18 cellular contexts compared by ENCODE assay signal in genomic region chr21:37659874-37660273, GRCh38.
DNase-seq lines count a peak whose midpoint lies in the region; ATAC-seq and TF ChIP-seq lines count a peak whose summit lies in the region.
"Had no signal": no experiment of that assay in that cellular context is flagged by ENCODE, and none has a peak within 500 bp of the region (broad histone marks: within the 10 kb centered on the region; RNA-seq: fewer than 3 reads in every experiment).

No MANE protein-coding gene starts in this region.

- H2BK12ac ChIP-seq in mesenchymal stem cell (ENCODE audit: low read length in 2 of 2) = peak overlapping the region in 1 of 2 experiments; percentile 45

- H3K36me3 Mint-ChIP-seq in MCF 10A (ENCODE audit: insufficient read depth, unreplicated experiment) = no peaks in the 10 kb centered on the region
- H3K36me3 Mint-ChIP-seq: CD4-positive, alpha-beta memory T cell had no signal

- TF ChIP-seq CTCF in MCF 10A (IDR thresholded peaks at IDR 0.05; ENCODE audit: unreplicated experiment) (no peak), mammary epithelial cell (conservative IDR thresholded peaks at IDR 0.05 in 1 of 2, IDR thresholded peaks at IDR 0.05 in 1 of 2; ENCODE audit: extremely low read depth in 1 of 2, insufficient read depth in 1 of 2, low read depth in 1 of 2, low read length in 2 of 2) (no peak), esophagus muscularis mucosa (IDR thresholded peaks at IDR 0.05) (no peak), foreskin fibroblast (IDR thresholded peaks at IDR 0.05; ENCODE audit: low read depth, low read length) (no peak)

- peak overlapping the region; percentile 75 for H3K27ac Mint-ChIP-seq in MCF 10A (ENCODE audit: low read depth, unreplicated experiment)

- H3K4me2 ChIP-seq in mammary epithelial cell (ENCODE audit: insufficient read depth, low read depth, low read length) = no peak overlapping the region
- no peak overlapping the region for H3K4me2 ChIP-seq in mesenchymal stem cell (ENCODE audit: low read length, poor library complexity, severe bottlenecking)

- no peak overlapping the region for H2BK15ac ChIP-seq in mesenchymal stem cell (ENCODE audit: low read depth, poor library complexity, severe bottlenecking)

- no peak overlapping the region for H3K4me3 Mint-ChIP-seq in MCF 10A (ENCODE audit: unreplicated experiment)
- H3K4me3 Mint-ChIP-seq: CD4-positive, alpha-beta memory T cell had no signal

- H3K4ac ChIP-seq in mesenchymal stem cell (ENCODE audit: low read depth in 1 of 2, low read length in 2 of 2) = no peak overlapping the region

- WGBS in mammary epithelial cell (ENCODE audit: low coverage, missing lambda C conversion rate) = 22% methylated on average over 1 of the region's 1 CpG
- 82% methylated on average over 1 of the region's 1 CpG for WGBS in esophagus muscularis mucosa
- 90% methylated on average over 1 of the region's 1 CpG for WGBS in mesenchymal stem cell

- no peak for ATAC-seq in HG03025 (IDR thresholded peaks at IDR 0.05; ENCODE audit: low FRiP score, unreplicated experiment)
- no peak for ATAC-seq in GM21367 (IDR thresholded peaks at IDR 0.05; ENCODE audit: unreplicated experiment)

- no peak overlapping the region for H3K18ac ChIP-seq in mesenchymal stem cell (ENCODE audit: low read depth in 1 of 2, low read length in 2 of 2)

- no peak for TF ChIP-seq EP300 in esophagus muscularis mucosa (IDR thresholded peaks at IDR 0.05)

- H2AFZ ChIP-seq in mammary epithelial cell (ENCODE audit: low read depth, low read length) = no peak overlapping the region
- no peak overlapping the region for H2AFZ ChIP-seq in mesenchymal stem cell (ENCODE audit: low read depth, low read length)

- no peaks in the 10 kb centered on the region for H3K79me2 ChIP-seq in mammary epithelial cell (ENCODE audit: insufficient read depth, low read length)

- no peaks in the 10 kb centered on the region for H3K9me3 ChIP-seq in mammary epithelial cell (replicated peaks; ENCODE audit: insufficient read depth, low read length)
- H3K9me3 ChIP-seq in esophagus muscularis mucosa = peaks cover 0 to 4% (median 0%) of the 10 kb centered on the region in 4 donors
- no peaks in the 10 kb centered on the region for H3K9me3 ChIP-seq in mesenchymal stem cell (ENCODE audit: control insufficient read depth, low read length)
- H3K9me3 ChIP-seq: BE2C, HAP-1 had no signal

- DNase-seq in MCF 10A (ENCODE audit: unreplicated experiment) (no peak), mammary epithelial cell (no peak), esophagus muscularis mucosa (ENCODE audit: extremely low spot score) (no peak), mesenchymal stem cell (no peak), foreskin fibroblast (no peak), NCI-H69 (lab: John Stamatoyannopoulos, UW) (no peak)
- DNase-seq: BE2C; CD4-positive, alpha-beta memory T cell; NCI-H1436; NCI-H2081; NCI-H510A treated with DMSO at 0.1 percent for 48 hours; Right ventricle myocardium superior had no signal

- H3K23ac ChIP-seq in mesenchymal stem cell (ENCODE audit: low read length in 2 of 2) = no peak overlapping the region

- H3K36me3 ChIP-seq in mammary epithelial cell (ENCODE audit: insufficient read depth, low read length) = no peaks in the 10 kb centered on the region
- no peaks in the 10 kb centered on the region for H3K36me3 ChIP-seq in esophagus muscularis mucosa
- peaks cover 0 to 9% of the 10 kb centered on the region in 2 experiments for H3K36me3 ChIP-seq in mesenchymal stem cell (ENCODE audit: control insufficient read depth in 1 of 2, insufficient read depth in 2 of 2, low read depth in 1 of 2, low read length in 2 of 2)
- H3K36me3 ChIP-seq: BE2C, HAP-1 had no signal

- no peak overlapping the region for H4K91ac ChIP-seq in mesenchymal stem cell (ENCODE audit: low read length)

- H3K4me1 Mint-ChIP-seq in MCF 10A (ENCODE audit: insufficient read depth, unreplicated experiment) = peaks cover 29% of the 10 kb centered on the region

- no peaks in the 10 kb centered on the region for H3K9me3 Mint-ChIP-seq in MCF 10A (ENCODE audit: unreplicated experiment)
- H3K9me3 Mint-ChIP-seq: CD4-positive, alpha-beta memory T cell had no signal

- H3K27ac ChIP-seq in mammary epithelial cell (ENCODE audit: insufficient read depth, low read depth, low read length) = no peak overlapping the region
- peak overlapping the region; percentile 78 to 89 (median 86) for H3K27ac ChIP-seq in esophagus muscularis mucosa (replicated peaks in 1 of 4)
- H3K27ac ChIP-seq in mesenchymal stem cell (ENCODE audit: low read length, poor library complexity, severe bottlenecking) = no peak overlapping the region
- H3K27ac ChIP-seq: 22Rv1, HL-60, SK-N-MC had no signal

- H2BK5ac ChIP-seq in mesenchymal stem cell (ENCODE audit: low read depth, low read length, poor library complexity, severe bottlenecking) = no peak overlapping the region

- in situ Hi-C loops in mammary epithelial cell (cut with MboI; ENCODE audit: low sequenced_read_pairs in 2 of 2) = no loop called here

- H3K4me1 ChIP-seq in mammary epithelial cell (ENCODE audit: insufficient read depth, low read length) = peaks cover 23% of the 10 kb centered on the region
- H3K4me1 ChIP-seq in esophagus muscularis mucosa = peaks cover 25 to 39% (median 34%) of the 10 kb centered on the region in 4 donors
- peaks cover 11% of the 10 kb centered on the region for H3K4me1 ChIP-seq in mesenchymal stem cell (ENCODE audit: control insufficient read depth, insufficient read depth, low read depth, low read length)
- H3K4me1 ChIP-seq: BE2C, HAP-1 had no signal

- no peaks in the 10 kb centered on the region for H3K27me3 Mint-ChIP-seq in MCF 10A (ENCODE audit: insufficient read depth, unreplicated experiment)

- no TSS peak for BruUV-seq in MCF 10A (replicated peaks; lab: Mats Ljungman, UMichigan)
- no TSS peak for BruUV-seq in mammary epithelial cell (replicated peaks; lab: Mats Ljungman, UMichigan)

- POLR2A ChIA-PET in MCF 10A (lab: Yijun Ruan, JAX) = interaction anchor here (0.5 to 1.6 kb wide), 5 partner anchors 11 to 583 kb away, joined by 3 to 5 read pairs (median 4); no protein-coding TSS in a partner anchor

- H3K14ac ChIP-seq in mesenchymal stem cell (ENCODE audit: low read length in 2 of 2) = no peak overlapping the region

- TF ChIP-seq POLR2A in esophagus muscularis mucosa (IDR thresholded peaks at IDR 0.05; ENCODE audit: low read depth) = no peak

- CTCF ChIA-PET in MCF 10A (lab: Yijun Ruan, JAX) (interaction anchor here (0.6 to 1.9 kb wide), 4 partner anchors 12 to 409 kb away, joined by 3 to 6 read pairs (median 5); no protein-coding TSS in a partner anchor), mammary epithelial cell (lab: Charles Lee; ENCODE audit: low non-redundant PET) (interaction anchor here (0.6 kb wide), 1 partner anchor 60 kb away, joined by 3 read pairs; no protein-coding TSS in a partner anchor)

- dilution Hi-C loops in mammary epithelial cell (cut with HindIII; ENCODE audit: low sequenced_read_pairs) = no loop called here

- intact Hi-C loops in MCF 10A (cut with micrococcal nuclease) (loop anchor here (2.0 to 5.0 kb wide), 2 partner anchors 43 to 95 kb away; no protein-coding TSS in a partner anchor), mammary epithelial cell (cut with micrococcal nuclease) (loop anchor here (1.0 kb wide), 1 partner anchor 41 kb away; no protein-coding TSS in a partner anchor), esophagus muscularis mucosa (cut with DNase I) (loop anchor here (5.0 to 10.0 kb wide), 2 partner anchors 285 to 393 kb away; partner anchors contain the start of gene VPS26C)

- H3K4me3 ChIP-seq in mammary epithelial cell (replicated peaks in 1 of 3; ENCODE audit: insufficient read depth in 1 of 3, low read depth in 2 of 3, low read length in 3 of 3) (no peak overlapping the region), esophagus muscularis mucosa (no peak overlapping the region), mesenchymal stem cell (ENCODE audit: insufficient read depth in 1 of 2, low read depth in 1 of 2, low read length in 2 of 2) (no peak overlapping the region), foreskin fibroblast (ENCODE audit: low read depth in 1 of 2, low read length in 2 of 2) (no peak overlapping the region)
- H3K4me3 ChIP-seq: HAP-1, SK-N-MC had no signal

- H2AK5ac ChIP-seq in mesenchymal stem cell (ENCODE audit: low read length, severe bottlenecking) = peak overlapping the region; percentile 44

- no peak overlapping the region for H2BK120ac ChIP-seq in mesenchymal stem cell (ENCODE audit: low read depth, low read length)

- H3K9ac ChIP-seq in mammary epithelial cell (ENCODE audit: insufficient read depth, low read length) (no peak overlapping the region), mesenchymal stem cell (ENCODE audit: low read length) (no peak overlapping the region)

- H3K27me3 ChIP-seq in mammary epithelial cell (ENCODE audit: insufficient read depth, low read length) = no peaks in the 10 kb centered on the region
- H3K27me3 ChIP-seq in esophagus muscularis mucosa = no peaks in the 10 kb centered on the region
- peaks cover 0 to 44% of the 10 kb centered on the region in 2 experiments for H3K27me3 ChIP-seq in mesenchymal stem cell (ENCODE audit: control insufficient read depth in 1 of 2, insufficient read depth in 1 of 2, low read length in 2 of 2)

- H4K20me1 ChIP-seq in mammary epithelial cell (ENCODE audit: insufficient read depth, low read length) = no peaks in the 10 kb centered on the region

- no peak overlapping the region for H4K8ac ChIP-seq in mesenchymal stem cell (ENCODE audit: low read length)

- no peaks in the 10 kb centered on the region for H3K79me1 ChIP-seq in mesenchymal stem cell (replicated peaks; ENCODE audit: low read length, poor library complexity, severe bottlenecking)

Comparison
In these comparisons a context has a peak if more than half of its experiments do, and no peak if none do; other contexts are left out.
1. H3K27ac ChIP-seq: peak in esophagus muscularis mucosa (4 of 4); none in mammary epithelial cell (single experiment) and mesenchymal stem cell (single experiment).